In the genomic region with DNA sequence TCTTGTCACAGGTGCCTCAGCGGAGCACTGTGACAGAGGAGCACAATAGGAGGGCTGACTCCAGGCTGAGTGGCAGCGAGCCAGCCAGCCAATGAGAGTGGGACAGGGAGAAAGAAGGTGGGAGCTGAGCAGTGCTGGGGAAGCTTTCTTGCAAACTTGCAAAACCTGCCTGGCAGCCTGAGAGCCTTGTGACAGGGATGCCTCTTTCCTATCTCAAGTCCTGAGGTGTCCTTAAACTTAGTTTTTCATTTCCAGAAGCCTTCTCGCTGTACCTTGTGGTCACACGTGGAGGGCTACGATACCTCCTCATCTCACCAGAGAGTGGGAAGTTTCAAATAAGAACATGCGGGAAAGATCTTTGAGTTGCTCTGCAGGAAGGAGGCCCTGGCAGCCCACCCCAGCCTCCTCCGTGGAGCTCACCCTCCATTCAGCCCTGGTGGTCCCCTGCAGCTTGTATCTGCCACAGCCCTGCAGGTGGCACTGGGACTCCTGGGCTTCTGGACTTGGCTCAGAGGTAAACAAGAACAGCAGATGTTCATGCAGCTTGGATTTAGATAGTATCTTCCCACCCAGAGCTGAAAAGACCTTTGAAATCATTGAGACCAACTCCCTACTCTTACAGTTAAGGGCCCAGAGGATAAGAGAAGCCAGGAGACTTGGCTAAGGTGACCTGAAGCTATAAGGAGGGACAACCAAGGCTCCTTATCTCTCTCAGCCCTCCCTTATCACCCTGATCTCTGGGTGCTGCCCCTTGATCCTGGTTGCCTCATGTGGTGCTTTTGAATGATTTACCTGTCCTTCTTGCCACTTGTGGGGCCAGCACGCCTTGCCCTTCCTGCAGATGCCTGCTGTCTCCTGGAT, we compare ENCODE assay signal across 10 cellular contexts.
DNase-seq lines count a peak whose midpoint lies in the region; ATAC-seq, FAIRE-seq and TF ChIP-seq lines count a peak whose summit lies in the region.
"Had no signal": no experiment of that assay in that cellular context is flagged by ENCODE, and none has a peak within 500 bp of the region (broad histone marks: within the 10 kb centered on the region; RNA-seq: fewer than 3 reads in every experiment).

No MANE protein-coding gene starts in this region.

- no peak for TF ChIP-seq CTCF in 22Rv1 (IDR thresholded peaks at IDR 0.05)
- TF ChIP-seq CTCF in psoas muscle (IDR thresholded peaks at IDR 0.05), result no peak

- H3K4me1 ChIP-seq in SJSA1 (replicated peaks) (peaks cover 37% of the 10 kb centered on the region), psoas muscle (no peaks in the 10 kb centered on the region)

- H3K27me3 ChIP-seq in SJSA1 (replicated peaks), result no peaks in the 10 kb centered on the region
- H3K27me3 ChIP-seq in psoas muscle (ENCODE audit: insufficient read depth in 3 of 3, low read length in 2 of 3), result no peaks in the 10 kb centered on the region
- H3K27me3 ChIP-seq: heart left ventricle had no signal

- H3K27ac ChIP-seq in 22Rv1 (peak overlapping the region; percentile 35), SJSA1 (peak overlapping the region; percentile 57), psoas muscle (no peak overlapping the region)
- H3K27ac ChIP-seq: heart left ventricle had no signal

- intact Hi-C loops in psoas muscle (cut with DNase I), result no loop called here

- peak; percentile 91 for FAIRE-seq in HTR-8/SVneo (lab: Jason Lieb, UNC)

- H3K36me3 ChIP-seq in SJSA1, result no peaks in the 10 kb centered on the region
- no peaks in the 10 kb centered on the region for H3K36me3 ChIP-seq in psoas muscle (ENCODE audit: insufficient read depth in 1 of 2, low read depth in 1 of 2)
- H3K36me3 ChIP-seq: heart left ventricle had no signal

- WGBS in psoas muscle, 3 donors, result 45 to 52% (median 52%) methylated on average over 8 of the region's 8 CpGs

- DNase-seq in HTR-8/SVneo (ENCODE audit: insufficient read length, low spot score) (no peak), SJSA1 (ENCODE audit: low read depth in 1 of 2, low spot score in 2 of 2) (no peak), islet precursor cell (peak; percentile 98), UCSD-AML1 (lab: John Stamatoyannopoulos, UW; ENCODE audit: unreplicated experiment) (no peak), NCI-H128 (lab: John Stamatoyannopoulos, UW; ENCODE audit: unreplicated experiment) (no peak), T-helper 1 cell (no peak), psoas muscle (no peak)
- DNase-seq: heart left ventricle, NCI-H446 treated with DMSO at 0.1 percent for 48 hours had no signal

- H3K9me3 ChIP-seq in SJSA1 (replicated peaks) (no peaks in the 10 kb centered on the region; the same call in 1 of the 2 replicates), psoas muscle (no peaks in the 10 kb centered on the region)

- no peak overlapping the region for H3K4me3 ChIP-seq in SJSA1
- H3K4me3 ChIP-seq in psoas muscle, result no peak overlapping the region
- H3K4me3 ChIP-seq: heart left ventricle had no signal

- ATAC-seq in psoas muscle, result no peak
- ATAC-seq: heart left ventricle had no signal
